8 cellular contexts compared by ENCODE assay signal in genomic region chr7:151745090-151745638, GRCh38.
DNase-seq lines count a peak whose midpoint lies in the region; ATAC-seq and TF ChIP-seq lines count a peak whose summit lies in the region.

No MANE protein-coding gene starts in this region.

- peak; percentile 6 for DNase-seq in NCI-H146 (lab: John Stamatoyannopoulos, UW)
- DNase-seq in NCI-H146 treated with DMSO at 0.1 percent for 48 hours (lab: John Stamatoyannopoulos, UW; ENCODE audit: unreplicated experiment) = no peak
- DNase-seq in OCI-M1 (lab: John Stamatoyannopoulos, UW) = peak; percentile 15
- peak; percentile 97 for DNase-seq in renal cortical epithelial cell (ENCODE audit: low read depth)
- DNase-seq in GM13977 (ENCODE audit: low spot score) = no peak

- in situ Hi-C loops in GM13977 (cut with MboI; ENCODE audit: low pct_unique_long_range_greater_than_20kb, low sequenced_read_pairs, unreplicated experiment) = no loop called here

- TF ChIP-seq CTCF in GM13977 (IDR thresholded peaks at IDR 0.05; ENCODE audit: extremely low read depth, insufficient read depth, missing control alignments) = no peak

- ATAC-seq in esophagus mucosa (peak; percentile 87), GM21390 (IDR thresholded peaks at IDR 0.05; ENCODE audit: unreplicated experiment) (no peak), HG03460 (IDR thresholded peaks at IDR 0.05; ENCODE audit: unreplicated experiment) (no peak)

Comparison
In these comparisons a context has a peak if more than half of its experiments do, and no peak if none do; other contexts are left out.
1. DNase-seq: peak in NCI-H146 (single experiment), OCI-M1 (single experiment) and renal cortical epithelial cell (single experiment); none in NCI-H146 treated with DMSO at 0.1 percent for 48 hours (single experiment) and GM13977 (single experiment).